1 cellular context compared by ENCODE assay signal in the genomic region with DNA sequence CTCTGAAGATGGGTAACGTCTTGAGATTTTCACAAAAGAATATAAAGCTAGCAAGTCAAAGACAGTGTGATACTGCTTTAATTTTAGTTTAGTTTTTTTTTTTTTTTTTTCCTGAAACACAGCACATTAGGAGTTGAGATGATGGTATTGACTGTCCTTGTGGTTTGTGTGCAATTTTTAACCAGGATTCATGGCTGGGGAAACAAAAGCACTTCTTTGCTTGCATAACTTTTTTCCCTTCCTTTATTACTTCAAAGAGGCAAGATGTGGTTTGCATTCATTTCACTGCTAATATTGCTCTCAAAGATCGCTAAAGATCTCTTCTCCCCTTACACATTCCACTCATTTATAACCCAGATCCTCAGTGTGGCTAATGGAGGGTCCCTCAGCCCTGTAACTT.
TF ChIP-seq lines count a peak whose summit lies in the region.

No MANE protein-coding gene starts in this region.

TF ChIP-seq in HCT116, 20 proteins besides CTCF, POLR2A, EP300 and RAD21 (continued from another document):
- TF ChIP-seq, protein P1, sequence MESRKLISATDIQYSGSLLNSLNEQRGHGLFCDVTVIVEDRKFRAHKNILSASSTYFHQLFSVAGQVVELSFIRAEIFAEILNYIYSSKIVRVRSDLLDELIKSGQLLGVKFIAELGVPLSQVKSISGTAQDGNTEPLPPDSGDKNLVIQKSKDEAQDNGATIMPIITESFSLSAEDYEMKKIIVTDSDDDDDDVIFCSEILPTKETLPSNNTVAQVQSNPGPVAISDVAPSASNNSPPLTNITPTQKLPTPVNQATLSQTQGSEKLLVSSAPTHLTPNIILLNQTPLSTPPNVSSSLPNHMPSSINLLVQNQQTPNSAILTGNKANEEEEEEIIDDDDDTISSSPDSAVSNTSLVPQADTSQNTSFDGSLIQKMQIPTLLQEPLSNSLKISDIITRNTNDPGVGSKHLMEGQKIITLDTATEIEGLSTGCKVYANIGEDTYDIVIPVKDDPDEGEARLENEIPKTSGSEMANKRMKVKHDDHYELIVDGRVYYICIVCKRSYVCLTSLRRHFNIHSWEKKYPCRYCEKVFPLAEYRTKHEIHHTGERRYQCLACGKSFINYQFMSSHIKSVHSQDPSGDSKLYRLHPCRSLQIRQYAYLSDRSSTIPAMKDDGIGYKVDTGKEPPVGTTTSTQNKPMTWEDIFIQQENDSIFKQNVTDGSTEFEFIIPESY (IDR thresholded peaks at IDR 0.05; ENCODE audit: extremely low read depth, insufficient replicate concordance, low read length): no peak
- no peak for TF ChIP-seq ELF1 (IDR thresholded peaks at IDR 0.05; ENCODE audit: borderline replicate concordance, low read depth)
- no peak for TF ChIP-seq ZFX (IDR thresholded peaks at IDR 0.05)
- TF ChIP-seq EZH2 (IDR thresholded peaks at IDR 0.05): no peak
